ENCODE assay signal across 8 cellular contexts in genomic region chr7:131010714-131011436, GRCh38.
DNase-seq lines count a peak whose midpoint lies in the region; ATAC-seq and TF ChIP-seq lines count a peak whose summit lies in the region.

No MANE protein-coding gene starts in this region.

- H3K27ac ChIP-seq in BLaER1 treated with 17β-estradiol and CSF1 and Interleukin-3, amounts not matched to agents 10 nM and 100 nM: peak overlapping the region in 5 of 11 experiments; percentile 11 to 53 (median 18); a peak in 8 of 22 replicates
- H3K27ac ChIP-seq in mesenchymal stem cell (ENCODE audit: low read length, poor library complexity, severe bottlenecking): peak overlapping the region; percentile 13
- no peak overlapping the region for H3K27ac ChIP-seq in prostate gland

- H2BK120ac ChIP-seq in mesenchymal stem cell (ENCODE audit: low read depth, low read length): peak overlapping the region; percentile 74

- DNase-seq in activated naive CD8-positive, alpha-beta T cell treated with anti-CD3 and anti-CD28 coated beads, Interleukin-2, amount 10 ng/mL, durations not matched to agents 7 days and 5 days: no peak
- peak; percentile 95 for DNase-seq in mesenchymal stem cell
- no peak for DNase-seq in MG63
- DNase-seq in AG08395 (ENCODE audit: low spot score): no peak
- no peak for DNase-seq in prostate gland (ENCODE audit: low spot score)

- 60% methylated on average over 6 of the region's 6 CpGs for WGBS in mesenchymal stem cell
- 65% methylated on average over 6 of the region's 6 CpGs for WGBS in prostate gland

- H3K4me1 ChIP-seq in BLaER1 treated with 17β-estradiol and CSF1 and Interleukin-3, amounts not matched to agents 10 nM and 100 nM: peaks cover 6 to 77% (median 51%) of the 10 kb centered on the region in 10 experiments
- H3K4me1 ChIP-seq in mesenchymal stem cell (ENCODE audit: control insufficient read depth, insufficient read depth, low read depth, low read length): peaks cover 21% of the 10 kb centered on the region
- peaks cover 17% of the 10 kb centered on the region for H3K4me1 ChIP-seq in prostate gland (replicated peaks)

- no peak overlapping the region for H2AK5ac ChIP-seq in mesenchymal stem cell (ENCODE audit: low read length, severe bottlenecking)

- H3K4me3 ChIP-seq in BLaER1 treated with 17β-estradiol and CSF1 and Interleukin-3, amounts not matched to agents 10 nM and 100 nM: no peak overlapping the region
- H3K4me3 ChIP-seq in mesenchymal stem cell (ENCODE audit: insufficient read depth in 1 of 2, low read depth in 1 of 2, low read length in 2 of 2) (no peak overlapping the region), MG63 (no peak overlapping the region), prostate gland (no peak overlapping the region)

- H3K18ac ChIP-seq in mesenchymal stem cell (ENCODE audit: low read depth in 1 of 2, low read length in 2 of 2): peak overlapping the region in 1 of 2 experiments; percentile 85

- no peak overlapping the region for H3K23ac ChIP-seq in mesenchymal stem cell (ENCODE audit: low read length in 2 of 2)

- no peak overlapping the region for H2AFZ ChIP-seq in mesenchymal stem cell (ENCODE audit: low read depth, low read length)

- no peak overlapping the region for H3K14ac ChIP-seq in mesenchymal stem cell (ENCODE audit: low read length in 2 of 2)

- no peak for TF ChIP-seq CTCF in prostate gland (IDR thresholded peaks at IDR 0.05)

- H3K4ac ChIP-seq in mesenchymal stem cell (ENCODE audit: low read depth in 1 of 2, low read length in 2 of 2): peak overlapping the region; percentile 10 to 60

- peaks cover 0 to 100% (median 64%) of the 10 kb centered on the region in 11 experiments; a peak in 15 of 22 replicates for H4K20me1 ChIP-seq in BLaER1 treated with 17β-estradiol and CSF1 and Interleukin-3, amounts not matched to agents 10 nM and 100 nM

- no peak for TF ChIP-seq POLR2A in prostate gland (IDR thresholded peaks at IDR 0.05)

- no peaks in the 10 kb centered on the region for H3K36me3 Mint-ChIP-seq in activated naive CD8-positive, alpha-beta T cell treated with anti-CD3 and anti-CD28 coated beads, Interleukin-2, amount 10 ng/mL, durations not matched to agents 7 days and 5 days

- peak overlapping the region in 10 of 11 experiments; percentile 13 to 87 (median 63); a peak in 17 of 22 replicates for H3K4me2 ChIP-seq in BLaER1 treated with 17β-estradiol and CSF1 and Interleukin-3, amounts not matched to agents 10 nM and 100 nM
- H3K4me2 ChIP-seq in mesenchymal stem cell (ENCODE audit: low read length, poor library complexity, severe bottlenecking): no peak overlapping the region

- peaks cover 16% of the 10 kb centered on the region for H3K79me1 ChIP-seq in mesenchymal stem cell (replicated peaks; ENCODE audit: low read length, poor library complexity, severe bottlenecking)

- peaks cover 0 to 17% (median 0%) of the 10 kb centered on the region in 11 experiments; a peak in 6 of 22 replicates for H3K36me3 ChIP-seq in BLaER1 treated with 17β-estradiol and CSF1 and Interleukin-3, amounts not matched to agents 10 nM and 100 nM
- peaks cover 0 to 47% of the 10 kb centered on the region in 2 experiments for H3K36me3 ChIP-seq in mesenchymal stem cell (ENCODE audit: control insufficient read depth in 1 of 2, insufficient read depth in 2 of 2, low read depth in 1 of 2, low read length in 2 of 2)
- no peaks in the 10 kb centered on the region for H3K36me3 ChIP-seq in MG63
- H3K36me3 ChIP-seq in prostate gland: no peaks in the 10 kb centered on the region

- POLR2A ChIA-PET in activated naive CD8-positive, alpha-beta T cell treated with anti-CD3 and anti-CD28 coated beads, Interleukin-2, amount 10 ng/mL, durations not matched to agents 7 days and 5 days (lab: Charles Lee): interaction anchor here (2.5 kb wide), 1 partner anchor 51 kb away, joined by 8 read pairs; no protein-coding TSS in a partner anchor

- peak overlapping the region; percentile 76 for H3K4me3 Mint-ChIP-seq in activated naive CD8-positive, alpha-beta T cell treated with anti-CD3 and anti-CD28 coated beads, Interleukin-2, amount 10 ng/mL, durations not matched to agents 7 days and 5 days

- H3K9ac ChIP-seq in BLaER1 treated with 17β-estradiol and CSF1 and Interleukin-3, amounts not matched to agents 10 nM and 100 nM: no peak overlapping the region
- H3K9ac ChIP-seq in mesenchymal stem cell (ENCODE audit: low read length): peak overlapping the region; percentile 46

- ATAC-seq in HG02852 (IDR thresholded peaks at IDR 0.05; ENCODE audit: unreplicated experiment): peak; percentile 35
- ATAC-seq in activated naive CD8-positive, alpha-beta T cell treated with anti-CD3 and anti-CD28 coated beads, Interleukin-2, amount 10 ng/mL, durations not matched to agents 7 days and 5 days (ENCODE audit: low read depth): peak; percentile 64
- ATAC-seq in HG02759 (IDR thresholded peaks at IDR 0.05; ENCODE audit: unreplicated experiment): no peak

- H2BK15ac ChIP-seq in mesenchymal stem cell (ENCODE audit: low read depth, poor library complexity, severe bottlenecking): no peak overlapping the region

- H4K91ac ChIP-seq in mesenchymal stem cell (ENCODE audit: low read length): no peak overlapping the region

- peak overlapping the region; percentile 64 to 99 for H2BK12ac ChIP-seq in mesenchymal stem cell (ENCODE audit: low read length in 2 of 2)

- H4K8ac ChIP-seq in mesenchymal stem cell (ENCODE audit: low read length): no peak overlapping the region

- peaks cover 59% of the 10 kb centered on the region for H3K4me1 Mint-ChIP-seq in activated naive CD8-positive, alpha-beta T cell treated with anti-CD3 and anti-CD28 coated beads, Interleukin-2, amount 10 ng/mL, durations not matched to agents 7 days and 5 days

- no peaks in the 10 kb centered on the region for H3K9me3 Mint-ChIP-seq in activated naive CD8-positive, alpha-beta T cell treated with anti-CD3 and anti-CD28 coated beads, Interleukin-2, amount 10 ng/mL, durations not matched to agents 7 days and 5 days

- peak overlapping the region; percentile 94 for H3K27ac Mint-ChIP-seq in activated naive CD8-positive, alpha-beta T cell treated with anti-CD3 and anti-CD28 coated beads, Interleukin-2, amount 10 ng/mL, durations not matched to agents 7 days and 5 days

- H3K9me3 ChIP-seq in BLaER1 treated with 17β-estradiol and CSF1 and Interleukin-3, amounts not matched to agents 10 nM and 100 nM (replicated peaks in 1 of 11): no peaks in the 10 kb centered on the region
- H3K9me3 ChIP-seq in mesenchymal stem cell (ENCODE audit: control insufficient read depth, low read length) (no peaks in the 10 kb centered on the region), MG63 (peaks cover 2% of the 10 kb centered on the region; the same call in 1 of the 2 replicates), prostate gland (no peaks in the 10 kb centered on the region)

- no peaks in the 10 kb centered on the region for H3K27me3 ChIP-seq in BLaER1 treated with 17β-estradiol and CSF1 and Interleukin-3, amounts not matched to agents 10 nM and 100 nM
- H3K27me3 ChIP-seq in mesenchymal stem cell (ENCODE audit: control insufficient read depth in 1 of 2, insufficient read depth in 1 of 2, low read length in 2 of 2) (no peaks in the 10 kb centered on the region), MG63 (no peaks in the 10 kb centered on the region), prostate gland (replicated peaks; ENCODE audit: insufficient read depth) (no peaks in the 10 kb centered on the region)

- intact Hi-C loops in prostate gland (cut with DNase I): loop anchor here (5.0 kb wide), 1 partner anchor 119 kb away; no protein-coding TSS in a partner anchor

- H2BK5ac ChIP-seq in mesenchymal stem cell (ENCODE audit: low read depth, low read length, poor library complexity, severe bottlenecking): no peak overlapping the region

- no peaks in the 10 kb centered on the region for H3K27me3 Mint-ChIP-seq in activated naive CD8-positive, alpha-beta T cell treated with anti-CD3 and anti-CD28 coated beads, Interleukin-2, amount 10 ng/mL, durations not matched to agents 7 days and 5 days
